In genomic region chr2:17752892-17753802, GRCh38 we compare ENCODE assay signal across 1 cellular context.
A peak's percentile ranks its signal among the peaks of the same experiment; 100 is the strongest.
TF ChIP-seq lines count a peak whose summit lies in the region.

No MANE protein-coding gene starts in this region.

TF ChIP-seq in HepG2, 621 proteins besides CTCF, POLR2A, EP300 and RAD21 (continued from another document):
- TF ChIP-seq, protein P1, sequence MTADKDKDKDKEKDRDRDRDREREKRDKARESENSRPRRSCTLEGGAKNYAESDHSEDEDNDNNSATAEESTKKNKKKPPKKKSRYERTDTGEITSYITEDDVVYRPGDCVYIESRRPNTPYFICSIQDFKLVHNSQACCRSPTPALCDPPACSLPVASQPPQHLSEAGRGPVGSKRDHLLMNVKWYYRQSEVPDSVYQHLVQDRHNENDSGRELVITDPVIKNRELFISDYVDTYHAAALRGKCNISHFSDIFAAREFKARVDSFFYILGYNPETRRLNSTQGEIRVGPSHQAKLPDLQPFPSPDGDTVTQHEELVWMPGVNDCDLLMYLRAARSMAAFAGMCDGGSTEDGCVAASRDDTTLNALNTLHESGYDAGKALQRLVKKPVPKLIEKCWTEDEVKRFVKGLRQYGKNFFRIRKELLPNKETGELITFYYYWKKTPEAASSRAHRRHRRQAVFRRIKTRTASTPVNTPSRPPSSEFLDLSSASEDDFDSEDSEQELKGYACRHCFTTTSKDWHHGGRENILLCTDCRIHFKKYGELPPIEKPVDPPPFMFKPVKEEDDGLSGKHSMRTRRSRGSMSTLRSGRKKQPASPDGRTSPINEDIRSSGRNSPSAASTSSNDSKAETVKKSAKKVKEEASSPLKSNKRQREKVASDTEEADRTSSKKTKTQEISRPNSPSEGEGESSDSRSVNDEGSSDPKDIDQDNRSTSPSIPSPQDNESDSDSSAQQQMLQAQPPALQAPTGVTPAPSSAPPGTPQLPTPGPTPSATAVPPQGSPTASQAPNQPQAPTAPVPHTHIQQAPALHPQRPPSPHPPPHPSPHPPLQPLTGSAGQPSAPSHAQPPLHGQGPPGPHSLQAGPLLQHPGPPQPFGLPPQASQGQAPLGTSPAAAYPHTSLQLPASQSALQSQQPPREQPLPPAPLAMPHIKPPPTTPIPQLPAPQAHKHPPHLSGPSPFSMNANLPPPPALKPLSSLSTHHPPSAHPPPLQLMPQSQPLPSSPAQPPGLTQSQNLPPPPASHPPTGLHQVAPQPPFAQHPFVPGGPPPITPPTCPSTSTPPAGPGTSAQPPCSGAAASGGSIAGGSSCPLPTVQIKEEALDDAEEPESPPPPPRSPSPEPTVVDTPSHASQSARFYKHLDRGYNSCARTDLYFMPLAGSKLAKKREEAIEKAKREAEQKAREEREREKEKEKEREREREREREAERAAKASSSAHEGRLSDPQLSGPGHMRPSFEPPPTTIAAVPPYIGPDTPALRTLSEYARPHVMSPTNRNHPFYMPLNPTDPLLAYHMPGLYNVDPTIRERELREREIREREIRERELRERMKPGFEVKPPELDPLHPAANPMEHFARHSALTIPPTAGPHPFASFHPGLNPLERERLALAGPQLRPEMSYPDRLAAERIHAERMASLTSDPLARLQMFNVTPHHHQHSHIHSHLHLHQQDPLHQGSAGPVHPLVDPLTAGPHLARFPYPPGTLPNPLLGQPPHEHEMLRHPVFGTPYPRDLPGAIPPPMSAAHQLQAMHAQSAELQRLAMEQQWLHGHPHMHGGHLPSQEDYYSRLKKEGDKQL (CRISPR knock-in tag; IDR thresholded peaks at IDR 0.05; ENCODE audit: low read depth): 0 out of 2 replicates have a peak, but pooled peaks have one; percentile 9
- TF ChIP-seq ZNF572 (CRISPR knock-in tag; IDR thresholded peaks at IDR 0.05) (0 out of 2 replicates have a peak, but pooled peaks have one; percentile 49), PHF8 (CRISPR knock-in tag; IDR thresholded peaks at IDR 0.05) (peak; percentile 96), RORA (CRISPR knock-in tag; IDR thresholded peaks at IDR 0.05) (no peak), SMYD3 (CRISPR knock-in tag; IDR thresholded peaks at IDR 0.05) (peak; percentile 61; the same call in 1 of the 2 replicates), TBX2 (CRISPR knock-in tag; IDR thresholded peaks at IDR 0.05; ENCODE audit: borderline replicate concordance) (peak; percentile 20; the same call in 1 of the 2 replicates), ZNF589 (CRISPR knock-in tag; conservative IDR thresholded peaks at IDR 0.05) (peak; percentile 52; the same call in 1 of the 2 replicates), CSRNP2 (CRISPR knock-in tag; conservative IDR thresholded peaks at IDR 0.05; ENCODE audit: low read depth) (peak; percentile 68; the same call in 1 of the 2 replicates), AGO1 (IDR thresholded peaks at IDR 0.05; ENCODE audit: low read depth, low read length, poor library complexity, severe bottlenecking) (peak; percentile 60), AHR (CRISPR knock-in tag; IDR thresholded peaks at IDR 0.05) (peak; percentile 35; the same call in 1 of the 2 replicates), ZFP41 (CRISPR knock-in tag; IDR thresholded peaks at IDR 0.05; ENCODE audit: borderline replicate concordance) (no peak), ZNF350 (CRISPR knock-in tag; IDR thresholded peaks at IDR 0.05; ENCODE audit: borderline replicate concordance, low read depth) (peak; percentile 82; the same call in 1 of the 2 replicates), ZNF407 (CRISPR knock-in tag; IDR thresholded peaks at IDR 0.05; ENCODE audit: not compliant biosample characterization) (peak; percentile 95), DMAP1 (CRISPR knock-in tag; IDR thresholded peaks at IDR 0.05) (peak; percentile 45), MYC (CRISPR knock-in tag; IDR thresholded peaks at IDR 0.05; ENCODE audit: borderline replicate concordance) (peak; percentile 84), RBFOX2 (IDR thresholded peaks at IDR 0.05; ENCODE audit: low read depth, low read length) (peak; percentile 90), NRL (CRISPR knock-in tag; IDR thresholded peaks at IDR 0.05; ENCODE audit: borderline replicate concordance) (peak; percentile 88; the same call in 1 of the 2 replicates), ZNF800 (CRISPR knock-in tag; IDR thresholded peaks at IDR 0.05) (peak; percentile 73), RFXAP (CRISPR knock-in tag; IDR thresholded peaks at IDR 0.05; ENCODE audit: borderline replicate concordance) (peak; percentile 7), CBX5 (CRISPR knock-in tag; IDR thresholded peaks at IDR 0.05; ENCODE audit: borderline replicate concordance) (0 out of 2 replicates have a peak, but pooled peaks have one; percentile 11), ZSCAN20 (CRISPR knock-in tag; IDR thresholded peaks at IDR 0.05; ENCODE audit: borderline replicate concordance) (peak; percentile 13; the same call in 1 of the 2 replicates), ZNF891 (CRISPR knock-in tag; IDR thresholded peaks at IDR 0.05) (peak; percentile 82; the same call in 1 of the 2 replicates), ZFY (CRISPR knock-in tag; IDR thresholded peaks at IDR 0.05) (peak; percentile 75; the same call in 1 of the 2 replicates), MTF2 (CRISPR knock-in tag; IDR thresholded peaks at IDR 0.05; ENCODE audit: borderline replicate concordance) (peak; percentile 77)
- TF ChIP-seq, protein P2, sequence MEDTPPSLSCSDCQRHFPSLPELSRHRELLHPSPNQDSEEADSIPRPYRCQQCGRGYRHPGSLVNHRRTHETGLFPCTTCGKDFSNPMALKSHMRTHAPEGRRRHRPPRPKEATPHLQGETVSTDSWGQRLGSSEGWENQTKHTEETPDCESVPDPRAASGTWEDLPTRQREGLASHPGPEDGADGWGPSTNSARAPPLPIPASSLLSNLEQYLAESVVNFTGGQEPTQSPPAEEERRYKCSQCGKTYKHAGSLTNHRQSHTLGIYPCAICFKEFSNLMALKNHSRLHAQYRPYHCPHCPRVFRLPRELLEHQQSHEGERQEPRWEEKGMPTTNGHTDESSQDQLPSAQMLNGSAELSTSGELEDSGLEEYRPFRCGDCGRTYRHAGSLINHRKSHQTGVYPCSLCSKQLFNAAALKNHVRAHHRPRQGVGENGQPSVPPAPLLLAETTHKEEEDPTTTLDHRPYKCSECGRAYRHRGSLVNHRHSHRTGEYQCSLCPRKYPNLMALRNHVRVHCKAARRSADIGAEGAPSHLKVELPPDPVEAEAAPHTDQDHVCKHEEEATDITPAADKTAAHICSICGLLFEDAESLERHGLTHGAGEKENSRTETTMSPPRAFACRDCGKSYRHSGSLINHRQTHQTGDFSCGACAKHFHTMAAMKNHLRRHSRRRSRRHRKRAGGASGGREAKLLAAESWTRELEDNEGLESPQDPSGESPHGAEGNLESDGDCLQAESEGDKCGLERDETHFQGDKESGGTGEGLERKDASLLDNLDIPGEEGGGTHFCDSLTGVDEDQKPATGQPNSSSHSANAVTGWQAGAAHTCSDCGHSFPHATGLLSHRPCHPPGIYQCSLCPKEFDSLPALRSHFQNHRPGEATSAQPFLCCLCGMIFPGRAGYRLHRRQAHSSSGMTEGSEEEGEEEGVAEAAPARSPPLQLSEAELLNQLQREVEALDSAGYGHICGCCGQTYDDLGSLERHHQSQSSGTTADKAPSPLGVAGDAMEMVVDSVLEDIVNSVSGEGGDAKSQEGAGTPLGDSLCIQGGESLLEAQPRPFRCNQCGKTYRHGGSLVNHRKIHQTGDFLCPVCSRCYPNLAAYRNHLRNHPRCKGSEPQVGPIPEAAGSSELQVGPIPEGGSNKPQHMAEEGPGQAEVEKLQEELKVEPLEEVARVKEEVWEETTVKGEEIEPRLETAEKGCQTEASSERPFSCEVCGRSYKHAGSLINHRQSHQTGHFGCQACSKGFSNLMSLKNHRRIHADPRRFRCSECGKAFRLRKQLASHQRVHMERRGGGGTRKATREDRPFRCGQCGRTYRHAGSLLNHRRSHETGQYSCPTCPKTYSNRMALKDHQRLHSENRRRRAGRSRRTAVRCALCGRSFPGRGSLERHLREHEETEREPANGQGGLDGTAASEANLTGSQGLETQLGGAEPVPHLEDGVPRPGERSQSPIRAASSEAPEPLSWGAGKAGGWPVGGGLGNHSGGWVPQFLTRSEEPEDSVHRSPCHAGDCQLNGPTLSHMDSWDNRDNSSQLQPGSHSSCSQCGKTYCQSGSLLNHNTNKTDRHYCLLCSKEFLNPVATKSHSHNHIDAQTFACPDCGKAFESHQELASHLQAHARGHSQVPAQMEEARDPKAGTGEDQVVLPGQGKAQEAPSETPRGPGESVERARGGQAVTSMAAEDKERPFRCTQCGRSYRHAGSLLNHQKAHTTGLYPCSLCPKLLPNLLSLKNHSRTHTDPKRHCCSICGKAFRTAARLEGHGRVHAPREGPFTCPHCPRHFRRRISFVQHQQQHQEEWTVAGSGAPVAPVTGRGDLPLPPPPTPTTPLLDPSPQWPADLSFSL (CRISPR knock-in tag; IDR thresholded peaks at IDR 0.05): peak; percentile 38; the same call in 1 of the 2 replicates
